Comparison of ENCODE assay signal across 27 cellular contexts in the genomic region with DNA sequence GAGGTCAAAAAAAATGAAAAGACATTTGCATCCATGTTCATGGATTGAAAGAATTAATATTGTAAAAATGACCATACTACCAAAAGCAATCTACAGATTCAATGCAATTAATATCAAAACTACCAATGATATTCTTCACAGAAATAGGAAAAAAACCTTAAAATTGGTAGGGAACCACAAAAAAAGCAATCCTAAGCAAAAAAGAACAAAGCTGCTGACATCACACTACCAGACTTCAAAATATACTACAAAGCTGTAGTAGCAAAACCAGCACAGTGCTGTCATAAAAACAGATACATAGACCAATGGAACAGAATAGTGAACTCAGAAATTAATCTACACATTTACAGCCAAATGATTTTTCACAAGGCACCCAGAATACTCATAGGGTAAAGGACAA.
"Had no signal": no experiment of that assay in that cellular context is flagged by ENCODE, and none has a peak within 500 bp of the region (broad histone marks: within the 10 kb centered on the region; RNA-seq: fewer than 3 reads in every experiment).

No MANE protein-coding gene starts in this region.

- FAIRE-seq: endometrium, endothelial cell of umbilical vein, frontal cortex had no signal

- H3K4me3 ChIP-seq: colonic mucosa, coronary artery, dorsolateral prefrontal cortex, esophagus muscularis mucosa, esophagus squamous epithelium, gastroesophageal sphincter, heart left ventricle, heart right ventricle had no signal

- H3K27ac ChIP-seq: colonic mucosa, coronary artery, dorsolateral prefrontal cortex, epithelial cell of prostate, esophagus muscularis mucosa, esophagus squamous epithelium, foreskin keratinocyte, gastrocnemius medialis, gastroesophageal sphincter, heart left ventricle, heart right ventricle had no signal

- H3K36me3 ChIP-seq: colonic mucosa, esophagus muscularis mucosa, esophagus squamous epithelium, gastrocnemius medialis, gastroesophageal sphincter, heart left ventricle, heart right ventricle had no signal

- H3K4me1 ChIP-seq: colonic mucosa, esophagus muscularis mucosa, esophagus squamous epithelium, gastrocnemius medialis, gastroesophageal sphincter, heart left ventricle, heart right ventricle had no signal

- H3K9me3 ChIP-seq: colonic mucosa had no signal

- H3K27me3 ChIP-seq: colonic mucosa, dorsolateral prefrontal cortex, esophagus muscularis mucosa, esophagus squamous epithelium, foreskin keratinocyte, gastrocnemius medialis, gastroesophageal sphincter, heart left ventricle, heart right ventricle had no signal

- DNase-seq: colonic mucosa; cortex of kidney; dermis blood vessel endothelial cell; dorsolateral prefrontal cortex; effector CD4-positive, alpha-beta T cell; effector CD8-positive, alpha-beta T cell; effector memory CD4-positive, alpha-beta T cell; effector memory CD8-positive, alpha-beta T cell; endodermal cell; erythroblast; esophagus squamous epithelium; foreskin fibroblast; foreskin keratinocyte; foreskin melanocyte; gastrocnemius medialis; glutamatergic neuron; head of caudate nucleus; heart left ventricle; heart right ventricle had no signal

- ATAC-seq: effector memory CD8-positive, alpha-beta T cell; esophagus mucosa; foreskin keratinocyte; gastrocnemius medialis; gastroesophageal sphincter; heart left ventricle; heart right ventricle had no signal
